1 cellular context compared by ENCODE assay signal in the genomic region with DNA sequence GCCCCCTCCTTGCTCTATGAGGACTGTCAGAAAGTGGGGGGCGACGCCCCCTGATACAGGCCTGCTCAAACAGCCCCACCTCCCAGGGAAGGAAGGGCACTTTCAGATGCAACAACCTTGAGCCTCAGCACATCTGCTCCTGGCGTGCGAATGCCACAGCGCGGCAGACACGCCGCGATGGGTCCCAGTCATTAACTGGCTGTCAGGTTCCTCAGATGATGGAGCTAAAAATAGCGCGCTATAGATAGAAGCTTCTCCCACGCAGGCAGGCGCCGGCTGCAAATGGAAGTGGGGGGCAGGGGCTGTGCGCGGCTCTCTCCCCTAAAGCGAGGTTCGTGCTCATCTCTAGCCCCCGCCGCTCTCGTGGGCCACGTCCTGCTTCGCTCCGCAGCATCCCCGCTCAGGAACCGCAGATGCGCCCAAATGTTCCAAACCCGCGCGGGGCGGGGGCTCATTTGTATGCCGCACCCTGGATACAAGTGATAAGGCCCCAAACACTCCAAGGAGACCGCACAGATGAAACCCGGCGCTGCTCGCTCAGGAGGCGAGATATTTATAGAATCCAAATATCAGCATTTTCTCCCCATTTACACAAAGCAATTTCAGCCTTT.
TF ChIP-seq lines count a peak whose summit lies in the region.

No MANE protein-coding gene starts in this region.

TF ChIP-seq in WTC11, 78 proteins besides CTCF, POLR2A, EP300 and RAD21 (continued from another document):
- TF ChIP-seq, protein P1, sequence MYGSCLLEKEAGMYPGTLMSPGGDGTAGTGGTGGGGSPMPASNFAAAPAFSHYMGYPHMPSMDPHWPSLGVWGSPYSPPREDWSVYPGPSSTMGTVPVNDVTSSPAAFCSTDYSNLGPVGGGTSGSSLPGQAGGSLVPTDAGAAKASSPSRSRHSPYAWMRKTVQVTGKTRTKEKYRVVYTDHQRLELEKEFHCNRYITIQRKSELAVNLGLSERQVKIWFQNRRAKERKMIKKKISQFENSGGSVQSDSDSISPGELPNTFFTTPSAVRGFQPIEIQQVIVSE (CRISPR knock-in tag; IDR thresholded peaks at IDR 0.05; ENCODE audit: borderline replicate concordance), result no peak
- TF ChIP-seq SMAD3 (CRISPR knock-in tag; IDR thresholded peaks at IDR 0.05; ENCODE audit: borderline replicate concordance) (no peak), FOXK1 (CRISPR knock-in tag; IDR thresholded peaks at IDR 0.05) (no peak)
